In the genomic region with DNA sequence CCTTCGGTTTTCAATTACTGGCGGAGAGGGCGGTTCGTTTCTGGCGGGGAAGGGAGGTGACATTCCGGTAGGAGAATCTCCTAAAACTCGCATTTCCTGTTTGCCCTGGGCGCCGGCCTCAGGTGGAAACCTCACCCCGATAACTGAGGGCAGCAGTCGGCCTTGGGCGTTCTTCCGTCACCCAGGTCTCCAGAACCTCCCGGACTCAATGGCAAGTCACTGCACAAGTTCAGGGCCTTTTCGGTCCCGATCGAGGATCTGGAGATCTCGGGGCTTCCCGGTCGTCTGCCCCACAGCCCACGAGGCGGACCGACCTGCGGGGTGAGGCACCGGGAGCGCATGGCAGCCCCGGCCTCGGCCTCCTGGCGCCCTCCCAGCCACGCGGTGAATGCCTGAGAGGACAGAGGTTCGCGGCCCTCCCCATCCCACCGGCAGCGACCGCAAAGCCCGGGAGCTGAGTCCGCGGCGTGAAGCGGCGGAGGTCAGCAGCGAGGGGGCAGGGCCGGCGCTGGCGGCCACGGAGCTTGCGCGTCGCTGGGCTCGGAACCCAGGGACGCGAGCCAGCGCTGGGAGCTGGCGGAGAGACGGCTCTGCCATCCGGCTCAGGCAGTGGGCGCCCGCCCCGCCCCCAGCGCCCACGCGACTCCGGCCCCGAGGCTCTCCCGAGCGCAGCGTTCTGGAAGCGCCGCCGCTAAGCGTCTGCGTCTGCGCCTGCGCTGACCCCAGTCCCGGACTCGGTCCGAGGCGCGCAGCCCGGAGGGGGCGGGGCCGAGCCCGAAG, we compare ENCODE assay signal across 1 cellular context.
TF ChIP-seq lines count a peak whose summit lies in the region.

No MANE protein-coding gene starts in this region.

TF ChIP-seq in HepG2, 621 proteins besides CTCF, POLR2A, EP300 and RAD21 (continued from another document and continues in another):
- no peak for TF ChIP-seq SNAPC4 (CRISPR knock-in tag; IDR thresholded peaks at IDR 0.05)
- peak; percentile 83; the same call in 1 of the 2 replicates for TF ChIP-seq ZNF616 (CRISPR knock-in tag; IDR thresholded peaks at IDR 0.05; ENCODE audit: low read depth)
- TF ChIP-seq ZBTB44 (CRISPR knock-in tag; IDR thresholded peaks at IDR 0.05) = no peak
- no peak for TF ChIP-seq ZNF577 (CRISPR knock-in tag; IDR thresholded peaks at IDR 0.05; ENCODE audit: borderline replicate concordance, low read depth)
- TF ChIP-seq ZNF333 (CRISPR knock-in tag; IDR thresholded peaks at IDR 0.05; ENCODE audit: borderline replicate concordance) = peak; percentile 78; the same call in 1 of the 2 replicates
- TF ChIP-seq KLF11 (CRISPR knock-in tag; IDR thresholded peaks at IDR 0.05) = no peak
- TF ChIP-seq, protein P1, sequence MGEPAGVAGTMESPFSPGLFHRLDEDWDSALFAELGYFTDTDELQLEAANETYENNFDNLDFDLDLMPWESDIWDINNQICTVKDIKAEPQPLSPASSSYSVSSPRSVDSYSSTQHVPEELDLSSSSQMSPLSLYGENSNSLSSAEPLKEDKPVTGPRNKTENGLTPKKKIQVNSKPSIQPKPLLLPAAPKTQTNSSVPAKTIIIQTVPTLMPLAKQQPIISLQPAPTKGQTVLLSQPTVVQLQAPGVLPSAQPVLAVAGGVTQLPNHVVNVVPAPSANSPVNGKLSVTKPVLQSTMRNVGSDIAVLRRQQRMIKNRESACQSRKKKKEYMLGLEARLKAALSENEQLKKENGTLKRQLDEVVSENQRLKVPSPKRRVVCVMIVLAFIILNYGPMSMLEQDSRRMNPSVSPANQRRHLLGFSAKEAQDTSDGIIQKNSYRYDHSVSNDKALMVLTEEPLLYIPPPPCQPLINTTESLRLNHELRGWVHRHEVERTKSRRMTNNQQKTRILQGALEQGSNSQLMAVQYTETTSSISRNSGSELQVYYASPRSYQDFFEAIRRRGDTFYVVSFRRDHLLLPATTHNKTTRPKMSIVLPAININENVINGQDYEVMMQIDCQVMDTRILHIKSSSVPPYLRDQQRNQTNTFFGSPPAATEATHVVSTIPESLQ (CRISPR knock-in tag; conservative IDR thresholded peaks at IDR 0.05) = no peak
- TF ChIP-seq SMARCE1 (IDR thresholded peaks at IDR 0.05; ENCODE audit: borderline replicate concordance) = no peak
- TF ChIP-seq, protein P2, sequence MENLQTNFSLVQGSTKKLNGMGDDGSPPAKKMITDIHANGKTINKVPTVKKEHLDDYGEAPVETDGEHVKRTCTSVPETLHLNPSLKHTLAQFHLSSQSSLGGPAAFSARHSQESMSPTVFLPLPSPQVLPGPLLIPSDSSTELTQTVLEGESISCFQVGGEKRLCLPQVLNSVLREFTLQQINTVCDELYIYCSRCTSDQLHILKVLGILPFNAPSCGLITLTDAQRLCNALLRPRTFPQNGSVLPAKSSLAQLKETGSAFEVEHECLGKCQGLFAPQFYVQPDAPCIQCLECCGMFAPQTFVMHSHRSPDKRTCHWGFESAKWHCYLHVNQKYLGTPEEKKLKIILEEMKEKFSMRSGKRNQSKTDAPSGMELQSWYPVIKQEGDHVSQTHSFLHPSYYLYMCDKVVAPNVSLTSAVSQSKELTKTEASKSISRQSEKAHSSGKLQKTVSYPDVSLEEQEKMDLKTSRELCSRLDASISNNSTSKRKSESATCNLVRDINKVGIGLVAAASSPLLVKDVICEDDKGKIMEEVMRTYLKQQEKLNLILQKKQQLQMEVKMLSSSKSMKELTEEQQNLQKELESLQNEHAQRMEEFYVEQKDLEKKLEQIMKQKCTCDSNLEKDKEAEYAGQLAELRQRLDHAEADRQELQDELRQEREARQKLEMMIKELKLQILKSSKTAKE (CRISPR knock-in tag; IDR thresholded peaks at IDR 0.05; ENCODE audit: borderline replicate concordance) = no peak
- TF ChIP-seq ZBTB38 (CRISPR knock-in tag; IDR thresholded peaks at IDR 0.05) = peak; percentile 75
- no peak for TF ChIP-seq RFX3 (CRISPR knock-in tag; IDR thresholded peaks at IDR 0.05)
- peak; percentile 77; the same call in 1 of the 2 replicates for TF ChIP-seq RNF2 (conservative IDR thresholded peaks at IDR 0.05; ENCODE audit: low read depth)
- TF ChIP-seq SOX6 (IDR thresholded peaks at IDR 0.05) = no peak
- no peak for TF ChIP-seq SOX6 (CRISPR knock-in tag; IDR thresholded peaks at IDR 0.05)
- no peak for TF ChIP-seq CC2D1A (CRISPR knock-in tag; IDR thresholded peaks at IDR 0.05)
- TF ChIP-seq ZNF446 (CRISPR knock-in tag; IDR thresholded peaks at IDR 0.05) = peak; percentile 58; the same call in 1 of the 2 replicates
- peak; percentile 20 for TF ChIP-seq ZNF781 (CRISPR knock-in tag; IDR thresholded peaks at IDR 0.05; ENCODE audit: borderline replicate concordance, not compliant biosample characterization)
- no peak; the same call in 1 of the 2 replicates for TF ChIP-seq KDM5A (IDR thresholded peaks at IDR 0.05; ENCODE audit: borderline replicate concordance, low read length)
- TF ChIP-seq RFXAP (CRISPR knock-in tag; IDR thresholded peaks at IDR 0.05; ENCODE audit: borderline replicate concordance) = 0 out of 2 replicates have a peak, but pooled peaks have one; percentile 54
- no peak; the same call in 1 of the 2 replicates for TF ChIP-seq HDAC1 (CRISPR knock-in tag; IDR thresholded peaks at IDR 0.05)
- TF ChIP-seq ZNF614 (CRISPR knock-in tag; IDR thresholded peaks at IDR 0.05; ENCODE audit: borderline replicate concordance) = 0 out of 2 replicates have a peak, but pooled peaks have one; percentile 16
- TF ChIP-seq WIZ (CRISPR knock-in tag; IDR thresholded peaks at IDR 0.05) = peak; percentile 73; the same call in 1 of the 2 replicates
- TF ChIP-seq ZNF292 (CRISPR knock-in tag; IDR thresholded peaks at IDR 0.05; ENCODE audit: borderline replicate concordance, low read depth) = no peak
- TF ChIP-seq MAFF (IDR thresholded peaks at IDR 0.05; ENCODE audit: low read depth, low read length) = no peak
- TF ChIP-seq DR1 (CRISPR knock-in tag; IDR thresholded peaks at IDR 0.05) = no peak; the same call in 1 of the 2 replicates
- peak; percentile 69; the same call in 1 of the 2 replicates for TF ChIP-seq SATB2 (CRISPR knock-in tag; IDR thresholded peaks at IDR 0.05)
- TF ChIP-seq, protein P3, sequence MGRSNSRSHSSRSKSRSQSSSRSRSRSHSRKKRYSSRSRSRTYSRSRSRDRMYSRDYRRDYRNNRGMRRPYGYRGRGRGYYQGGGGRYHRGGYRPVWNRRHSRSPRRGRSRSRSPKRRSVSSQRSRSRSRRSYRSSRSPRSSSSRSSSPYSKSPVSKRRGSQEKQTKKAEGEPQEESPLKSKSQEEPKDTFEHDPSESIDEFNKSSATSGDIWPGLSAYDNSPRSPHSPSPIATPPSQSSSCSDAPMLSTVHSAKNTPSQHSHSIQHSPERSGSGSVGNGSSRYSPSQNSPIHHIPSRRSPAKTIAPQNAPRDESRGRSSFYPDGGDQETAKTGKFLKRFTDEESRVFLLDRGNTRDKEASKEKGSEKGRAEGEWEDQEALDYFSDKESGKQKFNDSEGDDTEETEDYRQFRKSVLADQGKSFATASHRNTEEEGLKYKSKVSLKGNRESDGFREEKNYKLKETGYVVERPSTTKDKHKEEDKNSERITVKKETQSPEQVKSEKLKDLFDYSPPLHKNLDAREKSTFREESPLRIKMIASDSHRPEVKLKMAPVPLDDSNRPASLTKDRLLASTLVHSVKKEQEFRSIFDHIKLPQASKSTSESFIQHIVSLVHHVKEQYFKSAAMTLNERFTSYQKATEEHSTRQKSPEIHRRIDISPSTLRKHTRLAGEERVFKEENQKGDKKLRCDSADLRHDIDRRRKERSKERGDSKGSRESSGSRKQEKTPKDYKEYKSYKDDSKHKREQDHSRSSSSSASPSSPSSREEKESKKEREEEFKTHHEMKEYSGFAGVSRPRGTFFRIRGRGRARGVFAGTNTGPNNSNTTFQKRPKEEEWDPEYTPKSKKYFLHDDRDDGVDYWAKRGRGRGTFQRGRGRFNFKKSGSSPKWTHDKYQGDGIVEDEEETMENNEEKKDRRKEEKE (IDR thresholded peaks at IDR 0.05) = no peak
- TF ChIP-seq CCAR2 (optimal IDR thresholded peaks at IDR 0.05; ENCODE audit: low read depth, low read length) = no peak
- TF ChIP-seq POGZ (CRISPR knock-in tag; IDR thresholded peaks at IDR 0.05) = no peak
- TF ChIP-seq CHCHD3 (CRISPR knock-in tag; IDR thresholded peaks at IDR 0.05) = no peak
- no peak for TF ChIP-seq ZNF775 (CRISPR knock-in tag; IDR thresholded peaks at IDR 0.05; ENCODE audit: borderline replicate concordance)
- TF ChIP-seq ZNF567 (CRISPR knock-in tag; IDR thresholded peaks at IDR 0.05; ENCODE audit: borderline replicate concordance) = no peak
- TF ChIP-seq ARID3A (IDR thresholded peaks at IDR 0.05; ENCODE audit: low read depth, low read length) = no peak
- TF ChIP-seq NPAS2 (CRISPR knock-in tag; IDR thresholded peaks at IDR 0.05; ENCODE audit: borderline replicate concordance) = no peak
- TF ChIP-seq ONECUT2 (CRISPR knock-in tag; IDR thresholded peaks at IDR 0.05) = no peak
- no peak for TF ChIP-seq CBX1 (IDR thresholded peaks at IDR 0.05; ENCODE audit: low read depth)
- no peak for TF ChIP-seq ISX (CRISPR knock-in tag; conservative IDR thresholded peaks at IDR 0.05)
- peak; percentile 97; the same call in 1 of the 2 replicates for TF ChIP-seq ZNF343 (CRISPR knock-in tag; IDR thresholded peaks at IDR 0.05)
- TF ChIP-seq, protein P4, sequence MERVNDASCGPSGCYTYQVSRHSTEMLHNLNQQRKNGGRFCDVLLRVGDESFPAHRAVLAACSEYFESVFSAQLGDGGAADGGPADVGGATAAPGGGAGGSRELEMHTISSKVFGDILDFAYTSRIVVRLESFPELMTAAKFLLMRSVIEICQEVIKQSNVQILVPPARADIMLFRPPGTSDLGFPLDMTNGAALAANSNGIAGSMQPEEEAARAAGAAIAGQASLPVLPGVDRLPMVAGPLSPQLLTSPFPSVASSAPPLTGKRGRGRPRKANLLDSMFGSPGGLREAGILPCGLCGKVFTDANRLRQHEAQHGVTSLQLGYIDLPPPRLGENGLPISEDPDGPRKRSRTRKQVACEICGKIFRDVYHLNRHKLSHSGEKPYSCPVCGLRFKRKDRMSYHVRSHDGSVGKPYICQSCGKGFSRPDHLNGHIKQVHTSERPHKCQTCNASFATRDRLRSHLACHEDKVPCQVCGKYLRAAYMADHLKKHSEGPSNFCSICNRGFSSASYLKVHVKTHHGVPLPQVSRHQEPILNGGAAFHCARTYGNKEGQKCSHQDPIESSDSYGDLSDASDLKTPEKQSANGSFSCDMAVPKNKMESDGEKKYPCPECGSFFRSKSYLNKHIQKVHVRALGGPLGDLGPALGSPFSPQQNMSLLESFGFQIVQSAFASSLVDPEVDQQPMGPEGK (CRISPR knock-in tag; IDR thresholded peaks at IDR 0.05) = no peak
- TF ChIP-seq ZNF12 (CRISPR knock-in tag; IDR thresholded peaks at IDR 0.05) = no peak
- TF ChIP-seq ZNF547 (CRISPR knock-in tag; IDR thresholded peaks at IDR 0.05) = peak; percentile 93
- TF ChIP-seq HMG20A (CRISPR knock-in tag; IDR thresholded peaks at IDR 0.05; ENCODE audit: borderline replicate concordance) = no peak
- TF ChIP-seq ZSCAN31 (CRISPR knock-in tag; IDR thresholded peaks at IDR 0.05; ENCODE audit: low read depth) = peak; percentile 53; the same call in 1 of the 2 replicates
